ENCODE assay signal across 1 cellular context in the genomic region with DNA sequence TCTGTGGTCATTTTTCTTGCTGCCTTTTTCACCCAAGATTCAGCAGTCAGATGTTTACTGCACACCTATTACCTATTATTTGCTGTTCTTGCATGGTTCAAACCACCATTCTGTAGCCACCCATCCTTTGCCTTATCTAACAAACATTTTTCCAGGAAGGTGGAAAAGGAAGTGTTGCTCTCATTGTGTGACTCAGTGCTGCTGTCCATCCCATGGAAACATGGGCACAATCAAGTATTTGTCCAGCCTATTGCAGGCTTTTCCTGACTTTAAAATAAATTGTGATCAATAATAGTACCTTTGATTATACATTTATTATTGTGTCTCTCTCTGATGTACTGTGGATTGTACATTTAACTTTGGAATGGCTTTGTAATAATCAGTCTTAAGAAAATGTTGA.
TF ChIP-seq lines count a peak whose summit lies in the region.

No MANE protein-coding gene starts in this region.

TF ChIP-seq in HCT116, 20 proteins besides CTCF, POLR2A, EP300 and RAD21:
- TF ChIP-seq YY1 (IDR thresholded peaks at IDR 0.05; ENCODE audit: extremely low read depth, insufficient replicate concordance, low read depth, low read length) (no peak), SRF (IDR thresholded peaks at IDR 0.05; ENCODE audit: low read depth) (no peak), ELF1 (IDR thresholded peaks at IDR 0.05; ENCODE audit: borderline replicate concordance, low read depth) (no peak), POLR2AphosphoS5 (IDR thresholded peaks at IDR 0.05; ENCODE audit: low read depth, low read length) (no peak), CBX3 (IDR thresholded peaks at IDR 0.05; ENCODE audit: low read depth) (no peak), SIN3A (IDR thresholded peaks at IDR 0.05; ENCODE audit: low read depth) (no peak), JUND (IDR thresholded peaks at IDR 0.05) (no peak), MAX (IDR thresholded peaks at IDR 0.05) (no peak), EZH2phosphoT487 (IDR thresholded peaks at IDR 0.05; ENCODE audit: borderline replicate concordance) (no peak), ZFX (IDR thresholded peaks at IDR 0.05) (no peak), EGR1 (IDR thresholded peaks at IDR 0.05; ENCODE audit: low read depth) (no peak), EZH2 (IDR thresholded peaks at IDR 0.05) (no peak), FOSL1 (IDR thresholded peaks at IDR 0.05; ENCODE audit: low read depth) (no peak), CEBPB (IDR thresholded peaks at IDR 0.05; ENCODE audit: low read depth) (no peak), TCF7L2 (IDR thresholded peaks at IDR 0.05; ENCODE audit: borderline replicate concordance, extremely low read depth, insufficient read depth, insufficient read length) (no peak), ZBTB33 (IDR thresholded peaks at IDR 0.05; ENCODE audit: extremely low read depth, insufficient replicate concordance, low read length) (no peak), SP1 (IDR thresholded peaks at IDR 0.05; ENCODE audit: low read depth) (no peak), ZNF274 (IDR thresholded peaks at IDR 0.05; ENCODE audit: low read depth, low read length) (no peak)
- TF ChIP-seq, protein P1, sequence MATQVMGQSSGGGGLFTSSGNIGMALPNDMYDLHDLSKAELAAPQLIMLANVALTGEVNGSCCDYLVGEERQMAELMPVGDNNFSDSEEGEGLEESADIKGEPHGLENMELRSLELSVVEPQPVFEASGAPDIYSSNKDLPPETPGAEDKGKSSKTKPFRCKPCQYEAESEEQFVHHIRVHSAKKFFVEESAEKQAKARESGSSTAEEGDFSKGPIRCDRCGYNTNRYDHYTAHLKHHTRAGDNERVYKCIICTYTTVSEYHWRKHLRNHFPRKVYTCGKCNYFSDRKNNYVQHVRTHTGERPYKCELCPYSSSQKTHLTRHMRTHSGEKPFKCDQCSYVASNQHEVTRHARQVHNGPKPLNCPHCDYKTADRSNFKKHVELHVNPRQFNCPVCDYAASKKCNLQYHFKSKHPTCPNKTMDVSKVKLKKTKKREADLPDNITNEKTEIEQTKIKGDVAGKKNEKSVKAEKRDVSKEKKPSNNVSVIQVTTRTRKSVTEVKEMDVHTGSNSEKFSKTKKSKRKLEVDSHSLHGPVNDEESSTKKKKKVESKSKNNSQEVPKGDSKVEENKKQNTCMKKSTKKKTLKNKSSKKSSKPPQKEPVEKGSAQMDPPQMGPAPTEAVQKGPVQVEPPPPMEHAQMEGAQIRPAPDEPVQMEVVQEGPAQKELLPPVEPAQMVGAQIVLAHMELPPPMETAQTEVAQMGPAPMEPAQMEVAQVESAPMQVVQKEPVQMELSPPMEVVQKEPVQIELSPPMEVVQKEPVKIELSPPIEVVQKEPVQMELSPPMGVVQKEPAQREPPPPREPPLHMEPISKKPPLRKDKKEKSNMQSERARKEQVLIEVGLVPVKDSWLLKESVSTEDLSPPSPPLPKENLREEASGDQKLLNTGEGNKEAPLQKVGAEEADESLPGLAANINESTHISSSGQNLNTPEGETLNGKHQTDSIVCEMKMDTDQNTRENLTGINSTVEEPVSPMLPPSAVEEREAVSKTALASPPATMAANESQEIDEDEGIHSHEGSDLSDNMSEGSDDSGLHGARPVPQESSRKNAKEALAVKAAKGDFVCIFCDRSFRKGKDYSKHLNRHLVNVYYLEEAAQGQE (IDR thresholded peaks at IDR 0.05; ENCODE audit: low read depth) = no peak
- TF ChIP-seq, protein P2, sequence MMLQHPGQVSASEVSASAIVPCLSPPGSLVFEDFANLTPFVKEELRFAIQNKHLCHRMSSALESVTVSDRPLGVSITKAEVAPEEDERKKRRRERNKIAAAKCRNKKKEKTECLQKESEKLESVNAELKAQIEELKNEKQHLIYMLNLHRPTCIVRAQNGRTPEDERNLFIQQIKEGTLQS (IDR thresholded peaks at IDR 0.05) = no peak
